ENCODE assay signal across 10 cellular contexts in genomic region chr3:186152889-186153292, GRCh38. TPM values are rescaled to one million over a fixed set of nuclear protein-coding genes. Genes with fewer than 3 reads are reported as not detected.
DNase-seq lines count a peak whose midpoint lies in the region; ATAC-seq and FAIRE-seq lines count a peak whose summit lies in the region.
"Had no signal": no experiment of that assay in that cellular context is flagged by ENCODE, and none has a peak within 500 bp of the region (broad histone marks: within the 10 kb centered on the region; RNA-seq: fewer than 3 reads in every experiment).

No MANE protein-coding gene starts in this region.

- H3K36me3 ChIP-seq in H7 (replicated peaks; ENCODE audit: control insufficient read depth, insufficient read depth, low read length) = no peaks in the 10 kb centered on the region

- peak; percentile 52 for DNase-seq in GM19239 (ENCODE audit: insufficient read length, low spot score)
- peak; percentile 88 to 100 for DNase-seq in NOMO-1 (lab: John Stamatoyannopoulos, UW; ENCODE audit: unreplicated experiment in 2 of 2)
- no peak for DNase-seq in sciatic nerve (ENCODE audit: low spot score)
- DNase-seq in NCI-H345 (lab: John Stamatoyannopoulos, UW) = no peak
- DNase-seq in substantia nigra (lab: John Stamatoyannopoulos, UW) = no peak
- no peak for DNase-seq in H7
- DNase-seq: H9, left cardiac atrium had no signal

- peak; percentile 84 for FAIRE-seq in GM19239 (lab: Jason Lieb, UNC)

- intact Hi-C loops in sciatic nerve (cut with DNase I) = no loop called here

- no peak overlapping the region for H3K27ac ChIP-seq in substantia nigra (ENCODE audit: low read depth, low read length, poor library complexity, severe bottlenecking)
- H3K27ac ChIP-seq: SK-N-MC had no signal

- H3K4me3 ChIP-seq in H7 (ENCODE audit: insufficient read depth, low read depth, low read length) = no peak overlapping the region
- H3K4me3 ChIP-seq: SK-N-MC had no signal

- ATAC-seq in HG02870 (IDR thresholded peaks at IDR 0.05; ENCODE audit: unreplicated experiment) (peak; percentile 91), sciatic nerve (peak; percentile 73)

- peaks cover 2% of the 10 kb centered on the region; the same call in 1 of the 2 replicates for H3K27me3 ChIP-seq in H7 (ENCODE audit: control insufficient read depth, insufficient read depth, low read length)

RNA-seq across cellular contexts. Expression of gene ETV5, which starts 44.0 kb away (rescaled TPM):
- 56.3 TPM for total RNA-seq in sciatic nerve
- total RNA-seq in H7 (2014; rRNA removed; shearing (Covaris generic)) = 51.1 and 60.9 TPM in 2 replicates

Comparison
In these comparisons a context has a peak if more than half of its experiments do, and no peak if none do; other contexts are left out.
1. DNase-seq: peak in GM19239 (single experiment) and NOMO-1 (2 of 2); none in sciatic nerve (single experiment), NCI-H345 (single experiment), substantia nigra (0 of 49) and H7 (single experiment).